In the genomic region with DNA sequence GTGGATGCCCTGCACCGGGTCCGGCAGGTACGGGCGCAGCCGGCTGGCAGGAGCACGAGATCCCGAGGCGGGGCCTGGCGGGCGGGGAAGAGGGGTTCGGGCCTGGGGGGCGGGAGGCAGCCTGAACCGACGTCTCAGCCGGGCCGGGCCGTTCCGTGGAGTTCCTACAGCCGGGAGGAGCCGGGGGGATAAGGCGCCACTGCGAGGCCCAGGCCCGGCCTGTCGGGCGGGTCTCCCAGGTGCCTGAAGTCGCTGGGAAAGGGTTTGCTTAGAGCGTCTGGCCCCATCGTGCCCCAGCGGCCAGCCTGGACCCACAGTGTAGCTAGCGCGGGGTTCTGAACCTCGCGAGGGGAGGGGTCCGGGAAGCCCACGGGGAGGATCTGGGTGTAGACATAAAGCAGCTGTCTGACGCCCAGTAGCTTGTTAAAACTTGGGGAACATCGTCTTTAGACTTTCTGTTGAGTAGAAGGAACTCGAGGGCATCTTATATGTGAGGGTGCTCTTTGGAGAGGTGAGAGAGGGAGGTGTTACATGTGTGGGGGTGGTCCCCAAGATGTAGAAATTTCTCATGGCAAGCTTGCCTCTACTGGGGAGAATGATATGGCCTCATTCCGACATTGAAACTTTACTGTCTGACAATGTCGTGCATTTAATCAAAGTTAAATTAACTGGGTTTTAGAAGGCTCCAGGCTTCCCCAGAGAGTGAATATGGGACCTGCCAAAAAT, we compare ENCODE assay signal across 1 cellular context.
TF ChIP-seq lines count a peak whose summit lies in the region.

No MANE protein-coding gene starts in this region.

TF ChIP-seq in endothelial cell of umbilical vein, 7 proteins besides CTCF, POLR2A, EP300 and RAD21 (continued from another document):
- TF ChIP-seq MYC (IDR thresholded peaks at IDR 0.05; ENCODE audit: low read depth, low read length), result no peak
- no peak for TF ChIP-seq JUN (IDR thresholded peaks at IDR 0.05; ENCODE audit: borderline replicate concordance, insufficient read depth, insufficient read length, low read depth)
- TF ChIP-seq POLR2AphosphoS5 (IDR thresholded peaks at IDR 0.05; ENCODE audit: insufficient read depth, low read depth, low read length), result no peak
- TF ChIP-seq EZH2 (IDR thresholded peaks at IDR 0.05; ENCODE audit: borderline replicate concordance, low read depth, low read length, severe bottlenecking), result no peak
- TF ChIP-seq, protein P1, sequence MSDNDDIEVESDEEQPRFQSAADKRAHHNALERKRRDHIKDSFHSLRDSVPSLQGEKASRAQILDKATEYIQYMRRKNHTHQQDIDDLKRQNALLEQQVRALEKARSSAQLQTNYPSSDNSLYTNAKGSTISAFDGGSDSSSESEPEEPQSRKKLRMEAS (IDR thresholded peaks at IDR 0.05; ENCODE audit: insufficient read depth, insufficient read length), result no peak
TF ChIP-seq in endothelial cell of umbilical vein: peak in this region for 0.
